19 cellular contexts compared by ENCODE assay signal in genomic region chr16:85505794-85506339, GRCh38.
DNase-seq lines count a peak whose midpoint lies in the region; ATAC-seq and TF ChIP-seq lines count a peak whose summit lies in the region.
"Had no signal": no experiment of that assay in that cellular context is flagged by ENCODE, and none has a peak within 500 bp of the region (broad histone marks: within the 10 kb centered on the region; RNA-seq: fewer than 3 reads in every experiment).

No MANE protein-coding gene starts in this region.

- no peak overlapping the region for H3K4me3 Mint-ChIP-seq in activated CD4-positive, alpha-beta T cell treated with anti-CD3 and anti-CD28 coated beads for 36 hours
- H3K4me3 Mint-ChIP-seq: CD4-positive, alpha-beta memory T cell; GM23338 had no signal

- peak in 1 of 2 donors; percentile 32 for DNase-seq in heart right ventricle
- no peak for DNase-seq in right atrium auricular region (ENCODE audit: low spot score)
- peak; percentile 24 to 54 for DNase-seq in dermis microvascular lymphatic vessel endothelial cell (ENCODE audit: low read depth in 2 of 2)
- no peak for DNase-seq in activated CD4-positive, alpha-beta T cell treated with anti-CD3 and anti-CD28 coated beads for 36 hours
- no peak for DNase-seq in COLO668 (lab: John Stamatoyannopoulos, UW; ENCODE audit: unreplicated experiment)
- DNase-seq: 8988T; ACHN; AML-193; BE2C; C1 segment of cervical spinal cord; Caco-2; CD4-positive, alpha-beta memory T cell; DMS153; DND-41 had no signal

- H3K9me3 Mint-ChIP-seq in activated CD4-positive, alpha-beta T cell treated with anti-CD3 and anti-CD28 coated beads for 36 hours (ENCODE audit: low read depth), result no peaks in the 10 kb centered on the region
- H3K9me3 Mint-ChIP-seq: CD4-positive, alpha-beta memory T cell; GM23338 had no signal

- WGBS in heart right ventricle, 2 donors, result 60 to 73% methylated on average over 11 of the region's 11 CpGs

- POLR2A ChIA-PET in HEK293 (lab: Yijun Ruan, JAX), result no interaction called here
- POLR2A ChIA-PET in activated CD4-positive, alpha-beta T cell treated with anti-CD3 and anti-CD28 coated beads for 36 hours (lab: Charles Lee), result no interaction called here

- CTCF ChIA-PET in HEK293 (lab: Yijun Ruan, JAX), result no interaction called here
- CTCF ChIA-PET in activated CD4-positive, alpha-beta T cell treated with anti-CD3 and anti-CD28 coated beads for 36 hours (lab: Charles Lee), result no interaction called here

- intact Hi-C loops in heart right ventricle (cut with DNase I), result no loop called here
- intact Hi-C loops in activated CD4-positive, alpha-beta T cell treated with anti-CD3 and anti-CD28 coated beads for 36 hours (cut with DNase I, micrococcal nuclease), result no loop called here

- H3K36me3 Mint-ChIP-seq in activated CD4-positive, alpha-beta T cell treated with anti-CD3 and anti-CD28 coated beads for 36 hours (ENCODE audit: low read depth), result no peaks in the 10 kb centered on the region
- H3K36me3 Mint-ChIP-seq: CD4-positive, alpha-beta memory T cell had no signal

- TF ChIP-seq CTCF in heart right ventricle (IDR thresholded peaks at IDR 0.05) (no peak), right atrium auricular region (IDR thresholded peaks at IDR 0.05) (no peak), HEK293 (tag by site-specific recombination; IDR thresholded peaks at IDR 0.05) (no peak)

- no peaks in the 10 kb centered on the region for H3K4me1 Mint-ChIP-seq in activated CD4-positive, alpha-beta T cell treated with anti-CD3 and anti-CD28 coated beads for 36 hours

- H3K27me3 Mint-ChIP-seq in activated CD4-positive, alpha-beta T cell treated with anti-CD3 and anti-CD28 coated beads for 36 hours, result no peaks in the 10 kb centered on the region
- H3K27me3 Mint-ChIP-seq: CD4-positive, alpha-beta memory T cell had no signal

- ATAC-seq in heart right ventricle (peak in 6 of 8 donors; percentile 28 to 73 (median 64)), GM18870 (IDR thresholded peaks at IDR 0.05; ENCODE audit: unreplicated experiment) (no peak)
- no peak for ATAC-seq in activated CD4-positive, alpha-beta T cell treated with anti-CD3 and anti-CD28 coated beads for 36 hours
- ATAC-seq: A549, GM23338 had no signal

- no peak overlapping the region for H3K4me3 ChIP-seq in heart right ventricle
- H3K4me3 ChIP-seq in right atrium auricular region, result no peak overlapping the region
- no peak overlapping the region for H3K4me3 ChIP-seq in HEK293 (ENCODE audit: low read depth, low read length)
- H3K4me3 ChIP-seq: A549, GM23338, HAP-1 had no signal

- H3K9me3 ChIP-seq in heart right ventricle (no peaks in the 10 kb centered on the region), right atrium auricular region (no peaks in the 10 kb centered on the region), HEK293 (ENCODE audit: control insufficient read depth, insufficient read depth, low read depth, low read length) (no peaks in the 10 kb centered on the region)
- H3K9me3 ChIP-seq: A549, BE2C, Caco-2, HAP-1 had no signal

- no peak overlapping the region for H3K27ac Mint-ChIP-seq in activated CD4-positive, alpha-beta T cell treated with anti-CD3 and anti-CD28 coated beads for 36 hours
- H3K27ac Mint-ChIP-seq: CD4-positive, alpha-beta memory T cell; GM23338 had no signal

- H3K4me1 ChIP-seq in heart right ventricle (peaks cover 5 to 32% (median 22%) of the 10 kb centered on the region in 9 donors), right atrium auricular region (peaks cover 0 to 19% of the 10 kb centered on the region in 2 donors), HEK293 (ENCODE audit: control insufficient read depth, insufficient read depth, low read length) (no peaks in the 10 kb centered on the region)
- H3K4me1 ChIP-seq: A549, Caco-2, HAP-1 had no signal

- H3K27me3 ChIP-seq in heart right ventricle (no peaks in the 10 kb centered on the region), right atrium auricular region (no peaks in the 10 kb centered on the region)
- H3K27me3 ChIP-seq: BE2C had no signal

- H3K27ac ChIP-seq in heart right ventricle (peak overlapping the region in 2 of 10 donors; percentile 34 to 53), right atrium auricular region (no peak overlapping the region), HEK293 (ENCODE audit: extremely low read depth, low read depth, low read length) (no peak overlapping the region)
- H3K27ac ChIP-seq: A549 had no signal

- H3K36me3 ChIP-seq in heart right ventricle (no peaks in the 10 kb centered on the region), right atrium auricular region (no peaks in the 10 kb centered on the region), HEK293 (ENCODE audit: control insufficient read depth in 2 of 2, insufficient read depth in 1 of 2, low read length in 2 of 2) (no peaks in the 10 kb centered on the region)
- H3K36me3 ChIP-seq: BE2C, HAP-1 had no signal

TF ChIP-seq in HEK293, 187 proteins besides CTCF, POLR2A, EP300 and RAD21:
- TF ChIP-seq ZNF292 (tag by site-specific recombination; IDR thresholded peaks at IDR 0.05; ENCODE audit: borderline replicate concordance, low read depth) (no peak), PRDM10 (tag by site-specific recombination; IDR thresholded peaks at IDR 0.05) (peak; percentile 50)

Comparison
In these comparisons a context has a peak if more than half of its experiments do, and no peak if none do; other contexts are left out.
1. ATAC-seq: peak in heart right ventricle (6 of 8); none in activated CD4-positive, alpha-beta T cell treated with anti-CD3 and anti-CD28 coated beads for 36 hours (single experiment) and GM18870 (single experiment).
2. DNase-seq: peak in dermis microvascular lymphatic vessel endothelial cell (2 of 2); none in right atrium auricular region (single experiment), activated CD4-positive, alpha-beta T cell treated with anti-CD3 and anti-CD28 coated beads for 36 hours (single experiment) and COLO668 (single experiment).